In genomic region chr12:110722878-110723277, GRCh38 we compare ENCODE assay signal across 2 cellular contexts. TPM values are rescaled to one million over a fixed set of nuclear protein-coding genes. Genes with fewer than 3 reads are reported as not detected.
"Had no signal": no experiment of that assay in that cellular context is flagged by ENCODE, and none has a peak within 500 bp of the region (broad histone marks: within the 10 kb centered on the region; RNA-seq: fewer than 3 reads in every experiment).

No MANE protein-coding gene starts in this region.

RNA-seq across cellular contexts. Expression of gene HVCN1, which starts 34.0 kb away (rescaled TPM):
- total RNA-seq: HT-29, SJSA1 had no signal
